ENCODE assay signal across 2 cellular contexts in genomic region chr7:128259131-128260056, GRCh38.
TF ChIP-seq lines count a peak whose summit lies in the region.

No MANE protein-coding gene starts in this region.

TF ChIP-seq in Ishikawa, 13 proteins besides CTCF, POLR2A, EP300 and RAD21 (continued from another document):
- TF ChIP-seq FOXM1 (IDR thresholded peaks at IDR 0.05; ENCODE audit: borderline replicate concordance, low read depth) (no peak), MAX (IDR thresholded peaks at IDR 0.05) (peak; percentile 66), EGR1 (IDR thresholded peaks at IDR 0.05) (no peak), TAF1 (IDR thresholded peaks at IDR 0.05; ENCODE audit: low read depth) (peak; percentile 42; the same call in 1 of the 2 replicates), REST (IDR thresholded peaks at IDR 0.05; ENCODE audit: low read depth) (no peak), CEBPB (IDR thresholded peaks at IDR 0.05) (no peak), ZBTB7A (IDR thresholded peaks at IDR 0.05; ENCODE audit: low read depth) (no peak), YY1 (IDR thresholded peaks at IDR 0.05; ENCODE audit: low read depth) (peak; percentile 72)

TF ChIP-seq in K562, 482 proteins besides CTCF, POLR2A, EP300 and RAD21 (continued from another document and continues in another):
- TF ChIP-seq ZBTB11 (CRISPR knock-in tag; IDR thresholded peaks at IDR 0.05) (0 out of 6 replicates have a peak, but pooled peaks of 1 of the 3 experiments have one; percentile 17), HMG20A (CRISPR knock-in tag; conservative IDR thresholded peaks at IDR 0.05) (no peak), THAP12 (CRISPR knock-in tag; IDR thresholded peaks at IDR 0.05) (no peak), SRSF9 (IDR thresholded peaks at IDR 0.05; ENCODE audit: borderline replicate concordance, low read depth, low read length) (no peak), TCF3 (CRISPR knock-in tag; IDR thresholded peaks at IDR 0.05) (peak; percentile 42; the same call in 1 of the 2 replicates), ZFP36 (IDR thresholded peaks at IDR 0.05; ENCODE audit: low read depth, low read length, partially characterized antibody) (no peak), KLF16 (IDR thresholded peaks at IDR 0.05) (peak; percentile 76), ZNF79 (CRISPR knock-in tag; IDR thresholded peaks at IDR 0.05; ENCODE audit: low read depth) (no peak), L3MBTL2 (IDR thresholded peaks at IDR 0.05) (peak; percentile 39; the same call in 1 of the 2 replicates), ZNF696 (CRISPR knock-in tag; conservative IDR thresholded peaks at IDR 0.05) (no peak), RCOR1 (IDR thresholded peaks at IDR 0.05; ENCODE audit: borderline replicate concordance in 1 of 2, low read depth in 2 of 2, low read length in 2 of 2) (peak in 1 of 2 experiments; percentile 71; a peak in 1 of 4 replicates), ZNF395 (CRISPR knock-in tag; IDR thresholded peaks at IDR 0.05) (0 out of 2 replicates have a peak, but pooled peaks have one; percentile 9), TEAD4 (IDR thresholded peaks at IDR 0.05; ENCODE audit: low read length) (peak; percentile 75; the same call in 1 of the 2 replicates), TEAD4 (CRISPR knock-in tag; IDR thresholded peaks at IDR 0.05; ENCODE audit: borderline replicate concordance) (no peak), ZNF140 (CRISPR knock-in tag; IDR thresholded peaks at IDR 0.05) (no peak), SAP30 (IDR thresholded peaks at IDR 0.05; ENCODE audit: borderline replicate concordance, insufficient read depth, low read depth, low read length, poor library complexity, severe bottlenecking) (no peak), TSHZ1 (CRISPR knock-in tag; IDR thresholded peaks at IDR 0.05) (no peak), DNMT1 (IDR thresholded peaks at IDR 0.05) (no peak), NRF1 (conservative IDR thresholded peaks at IDR 0.05 in 1 of 2, IDR thresholded peaks at IDR 0.05 in 1 of 2) (no peak), ZNF740 (CRISPR knock-in tag; IDR thresholded peaks at IDR 0.05) (0 out of 2 replicates have a peak, but pooled peaks have one; percentile 18), ZNF740 (tag; IDR thresholded peaks at IDR 0.05) (no peak), CBFA2T3 (IDR thresholded peaks at IDR 0.05) (peak; percentile 65), NCOA2 (IDR thresholded peaks at IDR 0.05; ENCODE audit: partially characterized antibody in 2 of 2) (no peak), RUNX1 (IDR thresholded peaks at IDR 0.05; ENCODE audit: low read depth) (no peak), ZNF75A (CRISPR knock-in tag; IDR thresholded peaks at IDR 0.05) (0 out of 2 replicates have a peak, but pooled peaks have one; percentile 30), CBFA2T2 (conservative IDR thresholded peaks at IDR 0.05) (peak; percentile 32), PML (IDR thresholded peaks at IDR 0.05; ENCODE audit: low read length) (peak; percentile 21; the same call in 1 of the 2 replicates), CEBPZ (IDR thresholded peaks at IDR 0.05; ENCODE audit: borderline replicate concordance, low read depth, low read length) (no peak), VEZF1 (CRISPR knock-in tag; IDR thresholded peaks at IDR 0.05) (peak; percentile 29; the same call in 1 of the 2 replicates), HMBOX1 (IDR thresholded peaks at IDR 0.05) (peak; percentile 68), TAL1 (IDR thresholded peaks at IDR 0.05) (peak; percentile 63), PRDM10 (IDR thresholded peaks at IDR 0.05; ENCODE audit: partially characterized antibody) (peak; percentile 8)
